ENCODE assay signal across 42 cellular contexts in the genomic region with DNA sequence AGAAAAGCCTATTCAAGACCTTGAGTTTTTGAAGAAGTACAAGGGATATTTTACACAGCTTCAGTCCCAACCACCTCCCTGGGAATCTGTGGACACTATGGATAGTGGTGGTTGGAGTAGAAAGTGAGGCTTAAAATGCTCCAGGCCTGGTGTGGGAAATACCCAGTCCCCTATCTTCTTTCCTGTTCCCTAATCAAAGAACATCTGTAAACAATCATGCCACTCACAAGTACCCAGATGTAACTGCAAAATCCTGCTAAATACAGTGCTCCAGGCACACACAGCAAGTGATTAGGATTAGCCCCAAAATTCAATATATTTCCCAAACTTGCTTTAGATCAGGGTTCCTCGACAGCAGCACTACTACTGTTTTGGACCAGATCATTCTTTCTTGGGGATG. TPM values are rescaled to one million over a fixed set of nuclear protein-coding genes. Genes with fewer than 3 reads are reported as not detected.
"Had no signal": no experiment of that assay in that cellular context is flagged by ENCODE, and none has a peak within 500 bp of the region (broad histone marks: within the 10 kb centered on the region; RNA-seq: fewer than 3 reads in every experiment).

No MANE protein-coding gene starts in this region.

- H3K36me3 Mint-ChIP-seq: activated naive CD4-positive, alpha-beta T cell treated with anti-CD3 and anti-CD28 coated beads, Interleukin-2, amount 10 ng/mL, durations not matched to agents 7 days and 5 days; activated naive CD4-positive, alpha-beta T cell treated with anti-CD3 and anti-CD28 coated beads, Interleukin-2, amount 50 U/mL, for 24 hours; activated naive CD4-positive, alpha-beta T cell treated with anti-CD3 and anti-CD28 coated beads, Interleukin-2, amount 50 U/mL, for 72 hours; activated naive CD8-positive, alpha-beta T cell; activated naive CD8-positive, alpha-beta T cell treated with anti-CD3 and anti-CD28 coated beads for 36 hours; activated naive CD8-positive, alpha-beta T cell treated with anti-CD3 and anti-CD28 coated beads, Interleukin-2, amount 10 ng/mL, durations not matched to agents 7 days and 5 days; brain had no signal

- H3K36me3 ChIP-seq: adrenal gland, ascending aorta, brain microvascular endothelial cell, breast epithelium, cardiac muscle cell had no signal

- H3K9me3 Mint-ChIP-seq: activated naive CD4-positive, alpha-beta T cell treated with anti-CD3 and anti-CD28 coated beads for 36 hours; activated naive CD4-positive, alpha-beta T cell treated with anti-CD3 and anti-CD28 coated beads, Interleukin-2, amount 10 ng/mL, durations not matched to agents 7 days and 5 days; activated naive CD8-positive, alpha-beta T cell treated with anti-CD3 and anti-CD28 coated beads, Interleukin-2, amount 10 ng/mL, durations not matched to agents 7 days and 5 days; activated naive CD8-positive, alpha-beta T cell treated with anti-CD3 and anti-CD28 coated beads, Interleukin-2, amount 50 U/mL, for 24 hours; activated T-cell treated with anti-CD3 and anti-CD28 coated beads, Interleukin-2, amount 50 U/mL, for 24 hours; activated T-cell treated with anti-CD3 and anti-CD28 coated beads, Interleukin-2, amount 50 U/mL, for 4 hours; activated T-cell treated with anti-CD3 and anti-CD28 coated beads, Interleukin-2, amount 50 U/mL, for 72 hours; activated T-helper 2 cell treated with anti-CD3 and anti-CD28 coated beads, Interferon-gamma antibody, Interleukin-2, Interleukin-4, amounts not matched to agents 10 μg/mL and 5 μg/mL and 100 μg/mL, durations not matched to agents 14 hours and 24 hours and 36 hours; brain had no signal

- H3K4me1 Mint-ChIP-seq: activated naive CD4-positive, alpha-beta T cell treated with anti-CD3 and anti-CD28 coated beads, Interleukin-2, amount 10 ng/mL, durations not matched to agents 7 days and 5 days; activated naive CD4-positive, alpha-beta T cell treated with anti-CD3 and anti-CD28 coated beads, Interleukin-2, amount 50 U/mL, for 24 hours; activated naive CD8-positive, alpha-beta T cell treated with anti-CD3 and anti-CD28 coated beads for 36 hours; activated naive CD8-positive, alpha-beta T cell treated with anti-CD3 and anti-CD28 coated beads, Interleukin-2, amount 10 ng/mL, durations not matched to agents 7 days and 5 days; activated naive CD8-positive, alpha-beta T cell treated with anti-CD3 and anti-CD28 coated beads, Interleukin-2, amount 50 U/mL, for 24 hours; activated T-helper 17 cell treated with anti-CD3 and anti-CD28 coated beads, Interleukin-2, amount 50 U/mL, for 72 hours; central memory CD8-positive, alpha-beta T cell had no signal

- DNase-seq: activated effector memory CD4-positive, alpha-beta T cell treated with anti-CD3 and anti-CD28 coated beads, Interleukin-2, amount 50 U/mL, for 16 hours; activated effector memory CD4-positive, alpha-beta T cell treated with Interleukin-2 at 50 U/mL for 16 hours; activated gamma-delta T cell; activated gamma-delta T cell treated with Interleukin-2 at 50 U/mL for 16 hours; activated naive CD4-positive, alpha-beta T cell; activated naive CD4-positive, alpha-beta T cell treated with anti-CD3 and anti-CD28 coated beads for 36 hours; activated naive CD4-positive, alpha-beta T cell treated with anti-CD3 and anti-CD28 coated beads, Interleukin-2, amount 10 ng/mL, durations not matched to agents 7 days and 5 days; activated naive CD4-positive, alpha-beta T cell treated with anti-CD3 and anti-CD28 coated beads, Interleukin-2, amount 50 U/mL, for 16 hours; activated naive CD4-positive, alpha-beta T cell treated with Interleukin-2 at 50 U/mL for 16 hours; activated naive CD8-positive, alpha-beta T cell treated with anti-CD3 and anti-CD28 coated beads for 36 hours; activated naive CD8-positive, alpha-beta T cell treated with anti-CD3 and anti-CD28 coated beads, Interleukin-2, amount 10 ng/mL, durations not matched to agents 7 days and 5 days; activated naive CD8-positive, alpha-beta T cell treated with anti-CD3 and anti-CD28 coated beads, Interleukin-2, amount 50 U/mL, for 24 hours; activated T-cell treated with anti-CD3 and anti-CD28 coated beads, Interleukin-2, amount 50 U/mL, for 24 hours; activated T-cell treated with anti-CD3 and anti-CD28 coated beads, Interleukin-2, amount 50 U/mL, for 4 hours; activated T-cell treated with anti-CD3 and anti-CD28 coated beads, Interleukin-2, amount 50 U/mL, for 48 hours; activated T-cell treated with anti-CD3 and anti-CD28 coated beads, Interleukin-2, amount 50 U/mL, for 72 hours; adrenal gland; amniotic stem cell; amygdala; anterior cingulate cortex; aorta; body of pancreas; brain microvascular endothelial cell; caudate nucleus; central memory CD4-positive, alpha-beta T cell; cerebellar nuclear complex had no signal

- H3K4me3 Mint-ChIP-seq: activated naive CD4-positive, alpha-beta T cell treated with anti-CD3 and anti-CD28 coated beads for 36 hours; activated naive CD4-positive, alpha-beta T cell treated with anti-CD3 and anti-CD28 coated beads, Interleukin-2, amount 10 ng/mL, durations not matched to agents 7 days and 5 days; activated naive CD4-positive, alpha-beta T cell treated with anti-CD3 and anti-CD28 coated beads, Interleukin-2, amount 50 U/mL, for 24 hours; activated naive CD8-positive, alpha-beta T cell; activated naive CD8-positive, alpha-beta T cell treated with anti-CD3 and anti-CD28 coated beads for 36 hours; activated naive CD8-positive, alpha-beta T cell treated with anti-CD3 and anti-CD28 coated beads, Interleukin-2, amount 10 ng/mL, durations not matched to agents 7 days and 5 days; activated naive CD8-positive, alpha-beta T cell treated with anti-CD3 and anti-CD28 coated beads, Interleukin-2, amount 50 U/mL, for 24 hours; activated T-cell treated with anti-CD3 and anti-CD28 coated beads, Interleukin-2, amount 50 U/mL, for 24 hours; activated T-cell treated with anti-CD3 and anti-CD28 coated beads, Interleukin-2, amount 50 U/mL, for 4 hours; activated T-cell treated with anti-CD3 and anti-CD28 coated beads, Interleukin-2, amount 50 U/mL, for 72 hours; activated T-helper 1 cell treated with anti-CD3 and anti-CD28 coated beads, Interleukin-12 subunit alpha, Interleukin-12 subunit beta, Interleukin-2, Interleukin-4 antibody, amounts not matched to agents 30 ng/mL and 10 ng/mL and 1 ng/mL, durations not matched to agents 14 hours and 24 hours and 36 hours; activated T-helper 17 cell treated with anti-CD3 and anti-CD28 coated beads, Interleukin-2, amount 50 U/mL, for 72 hours; brain; central memory CD8-positive, alpha-beta T cell had no signal

- H3K4me1 ChIP-seq: adrenal gland, ascending aorta, body of pancreas, breast epithelium had no signal

- H3K27ac ChIP-seq: adrenal gland, ascending aorta, body of pancreas, brain microvascular endothelial cell, breast epithelium, cardiac muscle cell had no signal

- H3K27ac Mint-ChIP-seq: activated naive CD4-positive, alpha-beta T cell treated with anti-CD3 and anti-CD28 coated beads for 36 hours; activated naive CD4-positive, alpha-beta T cell treated with anti-CD3 and anti-CD28 coated beads, Interleukin-2, amount 10 ng/mL, durations not matched to agents 7 days and 5 days; activated naive CD4-positive, alpha-beta T cell treated with anti-CD3 and anti-CD28 coated beads, Interleukin-2, amount 50 U/mL, for 24 hours; activated naive CD4-positive, alpha-beta T cell treated with anti-CD3 and anti-CD28 coated beads, Interleukin-2, amount 50 U/mL, for 72 hours; activated naive CD8-positive, alpha-beta T cell; activated naive CD8-positive, alpha-beta T cell treated with anti-CD3 and anti-CD28 coated beads for 36 hours; activated naive CD8-positive, alpha-beta T cell treated with anti-CD3 and anti-CD28 coated beads, Interleukin-2, amount 10 ng/mL, durations not matched to agents 7 days and 5 days; activated naive CD8-positive, alpha-beta T cell treated with anti-CD3 and anti-CD28 coated beads, Interleukin-2, amount 50 U/mL, for 24 hours; activated T-cell treated with anti-CD3 and anti-CD28 coated beads, Interleukin-2, amount 50 U/mL, for 24 hours; activated T-cell treated with anti-CD3 and anti-CD28 coated beads, Interleukin-2, amount 50 U/mL, for 72 hours; activated T-helper 1 cell treated with anti-CD3 and anti-CD28 coated beads, Interleukin-12 subunit alpha, Interleukin-12 subunit beta, Interleukin-2, Interleukin-4 antibody, amounts not matched to agents 30 ng/mL and 10 ng/mL and 1 ng/mL, durations not matched to agents 14 hours and 24 hours and 36 hours; activated T-helper 17 cell treated with anti-CD3 and anti-CD28 coated beads, Interleukin-2, amount 50 U/mL, for 72 hours; activated T-helper 2 cell treated with anti-CD3 and anti-CD28 coated beads, Interferon-gamma antibody, Interleukin-2, Interleukin-4, amounts not matched to agents 10 μg/mL and 5 μg/mL and 100 μg/mL, durations not matched to agents 14 hours and 24 hours and 36 hours; brain had no signal

- ATAC-seq: activated naive CD4-positive, alpha-beta T cell treated with anti-CD3 and anti-CD28 coated beads, Interleukin-2, amount 50 U/mL, for 72 hours; activated naive CD8-positive, alpha-beta T cell treated with anti-CD3 and anti-CD28 coated beads, Interleukin-2, amount 50 U/mL, for 24 hours; activated T-cell treated with anti-CD3 and anti-CD28 coated beads, Interleukin-2, amount 50 U/mL, for 4 hours; activated T-cell treated with anti-CD3 and anti-CD28 coated beads, Interleukin-2, amount 50 U/mL, for 72 hours; activated T-helper 17 cell treated with anti-CD3 and anti-CD28 coated beads, Interleukin-2, amount 50 U/mL, for 72 hours; body of pancreas had no signal

- H3K27me3 Mint-ChIP-seq: activated naive CD8-positive, alpha-beta T cell; activated naive CD8-positive, alpha-beta T cell treated with anti-CD3 and anti-CD28 coated beads for 36 hours; activated naive CD8-positive, alpha-beta T cell treated with anti-CD3 and anti-CD28 coated beads, Interleukin-2, amount 50 U/mL, for 24 hours; activated T-cell treated with anti-CD3 and anti-CD28 coated beads, Interleukin-2, amount 50 U/mL, for 24 hours; activated T-helper 17 cell treated with anti-CD3 and anti-CD28 coated beads, Interleukin-2, amount 50 U/mL, for 72 hours; brain had no signal

- H3K27me3 ChIP-seq: adrenal gland, ascending aorta, body of pancreas, brain microvascular endothelial cell, breast epithelium, cardiac muscle cell had no signal

- FAIRE-seq: astrocyte, bronchial epithelial cell had no signal

- H3K4me3 ChIP-seq: adrenal gland, ascending aorta, body of pancreas, breast epithelium, cardiac muscle cell had no signal

- H3K9me3 ChIP-seq: adrenal gland, ascending aorta, body of pancreas, breast epithelium had no signal

RNA-seq across cellular contexts. Expression of gene TMEM215, which starts 46.0 kb away (rescaled TPM):
- total RNA-seq: activated naive CD4-positive, alpha-beta T cell treated with anti-CD3 and anti-CD28 coated beads for 36 hours; activated naive CD4-positive, alpha-beta T cell treated with anti-CD3 and anti-CD28 coated beads, Interleukin-2, amount 50 U/mL, for 72 hours; activated naive CD8-positive, alpha-beta T cell treated with anti-CD3 and anti-CD28 coated beads for 36 hours; activated naive CD8-positive, alpha-beta T cell treated with anti-CD3 and anti-CD28 coated beads, Interleukin-2, amount 10 ng/mL, durations not matched to agents 7 days and 5 days; activated T-cell treated with anti-CD3 and anti-CD28 coated beads, Interleukin-2, amount 50 U/mL, for 4 hours; activated T-cell treated with anti-CD3 and anti-CD28 coated beads, Interleukin-2, amount 50 U/mL, for 72 hours; activated T-helper 1 cell treated with anti-CD3 and anti-CD28 coated beads, Interleukin-12 subunit alpha, Interleukin-12 subunit beta, Interleukin-2, Interleukin-4 antibody, amounts not matched to agents 30 ng/mL and 10 ng/mL and 1 ng/mL, durations not matched to agents 14 hours and 24 hours and 36 hours; activated T-helper 17 cell treated with anti-CD3 and anti-CD28 coated beads, Interleukin-2, amount 50 U/mL, for 72 hours; activated T-helper 2 cell treated with anti-CD3 and anti-CD28 coated beads, Interferon-gamma antibody, Interleukin-2, Interleukin-4, amounts not matched to agents 10 μg/mL and 5 μg/mL and 100 μg/mL, durations not matched to agents 14 hours and 24 hours and 36 hours; adrenal gland; aorta; body of pancreas; breast epithelium; bronchial epithelial cell; cardiac muscle cell; cardiac septum; chondrocyte had no signal
- polyA plus RNA-seq: adipose tissue, aorta, cardiac muscle cell had no signal
